In genomic region chr1:155966135-155966534, GRCh38 we compare ENCODE assay signal across 9 cellular contexts. TPM values are rescaled to one million over a fixed set of nuclear protein-coding genes. Genes with fewer than 3 reads are reported as not detected.
A peak's percentile ranks its signal among the peaks of the same experiment; 100 is the strongest.
DNase-seq lines count a peak whose midpoint lies in the region; ATAC-seq and TF ChIP-seq lines count a peak whose summit lies in the region.
"Had no signal": no experiment of that assay in that cellular context is flagged by ENCODE, and none has a peak within 500 bp of the region (broad histone marks: within the 10 kb centered on the region; RNA-seq: fewer than 3 reads in every experiment).

No MANE protein-coding gene starts in this region.

- no peak for DNase-seq in heart left ventricle
- DNase-seq in left cardiac atrium: no peak
- no peak for DNase-seq in foreskin keratinocyte
- DNase-seq in vagina (ENCODE audit: extremely low spot score in 2 of 2): no peak
- DNase-seq in left colon: no peak
- DNase-seq: DMS 273 treated with DMSO at 0.1 percent for 48 hours; stimulated activated CD4-positive, alpha-beta T cell treated with anti-CD3 and anti-CD28 coated beads, Interleukin-4, amount 100 ng/mL, for 1 hour had no signal

- H3K27ac ChIP-seq in heart left ventricle (peak overlapping the region; percentile 56 to 100 (median 90)), foreskin keratinocyte (no peak overlapping the region), vagina (peak overlapping the region; percentile 63)

- WGBS in heart left ventricle, 4 donors: 45 to 56% (median 48%) methylated on average over 9 of the region's 9 CpGs

- H3K4me3 ChIP-seq in heart left ventricle: no peak overlapping the region
- no peak overlapping the region for H3K4me3 ChIP-seq in vagina

- H3K27me3 ChIP-seq in heart left ventricle (no peaks in the 10 kb centered on the region), foreskin keratinocyte (no peaks in the 10 kb centered on the region), vagina (no peaks in the 10 kb centered on the region)

- peaks cover 4 to 91% (median 75%) of the 10 kb centered on the region in 9 donors for H3K36me3 ChIP-seq in heart left ventricle
- H3K36me3 ChIP-seq in vagina: peaks cover 3 to 72% of the 10 kb centered on the region in 2 donors

- TF ChIP-seq POLR2A in heart left ventricle (IDR thresholded peaks at IDR 0.05) (no peak), vagina (IDR thresholded peaks at IDR 0.05) (no peak)

- H3K4me1 ChIP-seq in heart left ventricle (peaks cover 30 to 92% (median 77%) of the 10 kb centered on the region in 12 donors), foreskin keratinocyte (peaks cover 16% of the 10 kb centered on the region), vagina (peaks cover 59% of the 10 kb centered on the region)

- ATAC-seq in heart left ventricle (peak in 1 of 4 donors; percentile 1), left cardiac atrium (no peak), foreskin keratinocyte (no peak), left colon (no peak), GM21528 (IDR thresholded peaks at IDR 0.05; ENCODE audit: low FRiP score, unreplicated experiment) (no peak)

- intact Hi-C loops in heart left ventricle (cut with DNase I) (loop anchor here in 1 of 10 donors (1.0 kb wide), 1 partner anchor 12 kb away; the partner anchor contains the start of gene ARHGEF2), left cardiac atrium (cut with DNase I) (no loop called here), vagina (cut with DNase I) (no loop called here), left colon (cut with DNase I, micrococcal nuclease) (no loop called here)

- peak in 8 of 12 donors; percentile 13 to 42 (median 26) for TF ChIP-seq CTCF in heart left ventricle (IDR thresholded peaks at IDR 0.05)
- peak; percentile 22 for TF ChIP-seq CTCF in foreskin keratinocyte (conservative IDR thresholded peaks at IDR 0.05)
- TF ChIP-seq CTCF in vagina (IDR thresholded peaks at IDR 0.05): no peak

- H3K9me3 ChIP-seq in heart left ventricle (no peaks in the 10 kb centered on the region), vagina (no peaks in the 10 kb centered on the region)

RNA-seq across cellular contexts. Expression of gene ARHGEF2, which starts 12.2 kb away (rescaled TPM):
- total RNA-seq in heart left ventricle (10 to 100 TPM; 34.7 to 98.6 (median 61.6) TPM), left cardiac atrium (10 to 100 TPM; 63.4 to 70.8 TPM), foreskin keratinocyte (44.0 and 48.6 TPM in 2 replicates), vagina (76.4 TPM), left colon (100 to 1,000 TPM in 1 of 2 donors, 10 to 100 TPM in 1; 99.3 to 103 TPM)
- polyA plus RNA-seq in heart left ventricle (10 to 100 TPM; 23.9 to 28.8 TPM), foreskin keratinocyte (24.4 and 25.5 TPM in 2 replicates)

RNA-seq across cellular contexts. Expression of gene RXFP4, which starts 24.7 kb away (rescaled TPM):
- total RNA-seq in heart left ventricle (not detected), left cardiac atrium (not detected), foreskin keratinocyte (not detected in 2 replicates), vagina (not detected), left colon (1 to 10 TPM; 5.2 to 5.6 TPM)
- polyA plus RNA-seq in heart left ventricle (under 1 TPM in 1 of 2 donors, not detected in 1; 0.07 TPM), foreskin keratinocyte (not detected in 2 replicates)
- total RNA-seq: H4 had no signal

RNA-seq across cellular contexts. Expression of gene KHDC4, which starts 31.9 kb away (rescaled TPM):
- total RNA-seq in heart left ventricle (10 to 100 TPM; 16.9 to 28.0 (median 22.6) TPM), left cardiac atrium (10 to 100 TPM; 21.0 to 27.8 TPM), foreskin keratinocyte (22.7 and 27.9 TPM in 2 replicates), vagina (47.6 TPM), left colon (10 to 100 TPM; 45.6 to 54.1 TPM)
- polyA plus RNA-seq in heart left ventricle (10 to 100 TPM; 17.4 to 19.1 TPM), foreskin keratinocyte (9.0 and 12.1 TPM in 2 replicates)

RNA-seq across cellular contexts. Expression of gene SSR2, which starts 54.6 kb away (rescaled TPM):
- total RNA-seq in heart left ventricle: 100 to 1,000 TPM in 4 of 9 donors, 10 to 100 TPM in 5; 67.7 to 174 (median 81.2) TPM
- 100 to 1,000 TPM in 1 of 2 donors, 10 to 100 TPM in 1; 63.9 to 282 TPM for polyA plus RNA-seq in heart left ventricle
- total RNA-seq in left cardiac atrium: 100 to 1,000 TPM; 101 to 127 TPM
- 175 and 203 TPM in 2 replicates for total RNA-seq in foreskin keratinocyte
- polyA plus RNA-seq in foreskin keratinocyte: 263 and 292 TPM in 2 replicates
- total RNA-seq in vagina: 187 TPM
- 100 to 1,000 TPM; 180 TPM for total RNA-seq in left colon

RNA-seq across cellular contexts. Expression of gene RIT1, which starts 55.0 kb away (rescaled TPM):
- total RNA-seq in heart left ventricle: 10 to 100 TPM; 15.1 to 33.3 (median 20.0) TPM
- 10 to 100 TPM in 1 of 2 donors, 1 to 10 TPM in 1; 8.1 to 20.1 TPM for polyA plus RNA-seq in heart left ventricle
- 10 to 100 TPM; 23.1 to 26.1 TPM for total RNA-seq in left cardiac atrium
- 17.7 and 21.9 TPM in 2 replicates for total RNA-seq in foreskin keratinocyte
- 13.7 and 14.1 TPM in 2 replicates for polyA plus RNA-seq in foreskin keratinocyte
- 38.3 TPM for total RNA-seq in vagina
- 10 to 100 TPM; 21.5 to 26.3 TPM for total RNA-seq in left colon

Comparison
In these comparisons a context has a peak if more than half of its experiments do, and no peak if none do; other contexts are left out.
1. CTCF ChIP-seq: peak in heart left ventricle (8 of 12) and foreskin keratinocyte (single experiment); none in vagina (0 of 3).